Comparison of ENCODE assay signal across 1 cellular context in the genomic region with DNA sequence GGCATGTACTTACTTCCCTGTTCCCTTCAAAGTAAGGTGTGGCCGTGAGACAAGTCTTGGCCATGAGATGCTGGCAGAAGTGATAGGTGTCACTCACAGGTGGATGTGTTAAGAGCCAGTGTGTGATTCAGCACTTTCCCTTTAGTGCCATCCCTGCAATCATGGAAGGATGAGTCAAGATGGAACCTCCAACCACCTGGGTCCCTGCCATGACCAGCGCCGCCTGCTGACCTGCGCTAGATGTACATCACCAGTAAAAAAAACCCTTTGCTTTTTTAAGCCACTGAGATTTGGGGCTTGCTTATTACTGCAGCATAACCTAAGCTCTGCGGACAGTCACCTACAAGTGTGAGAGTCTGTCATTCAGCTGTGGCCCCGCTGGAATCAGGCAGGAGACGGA.
A peak's percentile ranks its signal among the peaks of the same experiment; 100 is the strongest.
TF ChIP-seq lines count a peak whose summit lies in the region.

No MANE protein-coding gene starts in this region.

TF ChIP-seq in HepG2, 621 proteins besides CTCF, POLR2A, EP300 and RAD21 (continued from another document):
- TF ChIP-seq SSRP1 (CRISPR knock-in tag; IDR thresholded peaks at IDR 0.05) = peak; percentile 43; the same call in 1 of the 2 replicates
- TF ChIP-seq ZNF12 (CRISPR knock-in tag; IDR thresholded peaks at IDR 0.05) = peak; percentile 95
- TF ChIP-seq, protein P1, sequence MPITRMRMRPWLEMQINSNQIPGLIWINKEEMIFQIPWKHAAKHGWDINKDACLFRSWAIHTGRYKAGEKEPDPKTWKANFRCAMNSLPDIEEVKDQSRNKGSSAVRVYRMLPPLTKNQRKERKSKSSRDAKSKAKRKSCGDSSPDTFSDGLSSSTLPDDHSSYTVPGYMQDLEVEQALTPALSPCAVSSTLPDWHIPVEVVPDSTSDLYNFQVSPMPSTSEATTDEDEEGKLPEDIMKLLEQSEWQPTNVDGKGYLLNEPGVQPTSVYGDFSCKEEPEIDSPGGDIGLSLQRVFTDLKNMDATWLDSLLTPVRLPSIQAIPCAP (CRISPR knock-in tag; IDR thresholded peaks at IDR 0.05; ENCODE audit: low read depth) = no peak
- peak; percentile 13; the same call in 1 of the 2 replicates for TF ChIP-seq POLR2AphosphoS5 (IDR thresholded peaks at IDR 0.05; ENCODE audit: low read depth, low read length)
- peak; percentile 42 for TF ChIP-seq STAG1 (CRISPR knock-in tag; IDR thresholded peaks at IDR 0.05)
- TF ChIP-seq NFKBIZ (CRISPR knock-in tag; IDR thresholded peaks at IDR 0.05) = no peak
- TF ChIP-seq, protein P2, sequence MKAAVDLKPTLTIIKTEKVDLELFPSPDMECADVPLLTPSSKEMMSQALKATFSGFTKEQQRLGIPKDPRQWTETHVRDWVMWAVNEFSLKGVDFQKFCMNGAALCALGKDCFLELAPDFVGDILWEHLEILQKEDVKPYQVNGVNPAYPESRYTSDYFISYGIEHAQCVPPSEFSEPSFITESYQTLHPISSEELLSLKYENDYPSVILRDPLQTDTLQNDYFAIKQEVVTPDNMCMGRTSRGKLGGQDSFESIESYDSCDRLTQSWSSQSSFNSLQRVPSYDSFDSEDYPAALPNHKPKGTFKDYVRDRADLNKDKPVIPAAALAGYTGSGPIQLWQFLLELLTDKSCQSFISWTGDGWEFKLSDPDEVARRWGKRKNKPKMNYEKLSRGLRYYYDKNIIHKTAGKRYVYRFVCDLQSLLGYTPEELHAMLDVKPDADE (CRISPR knock-in tag; IDR thresholded peaks at IDR 0.05) = no peak
- TF ChIP-seq NKX3-1 (CRISPR knock-in tag; IDR thresholded peaks at IDR 0.05) = no peak
- TF ChIP-seq, protein P3, sequence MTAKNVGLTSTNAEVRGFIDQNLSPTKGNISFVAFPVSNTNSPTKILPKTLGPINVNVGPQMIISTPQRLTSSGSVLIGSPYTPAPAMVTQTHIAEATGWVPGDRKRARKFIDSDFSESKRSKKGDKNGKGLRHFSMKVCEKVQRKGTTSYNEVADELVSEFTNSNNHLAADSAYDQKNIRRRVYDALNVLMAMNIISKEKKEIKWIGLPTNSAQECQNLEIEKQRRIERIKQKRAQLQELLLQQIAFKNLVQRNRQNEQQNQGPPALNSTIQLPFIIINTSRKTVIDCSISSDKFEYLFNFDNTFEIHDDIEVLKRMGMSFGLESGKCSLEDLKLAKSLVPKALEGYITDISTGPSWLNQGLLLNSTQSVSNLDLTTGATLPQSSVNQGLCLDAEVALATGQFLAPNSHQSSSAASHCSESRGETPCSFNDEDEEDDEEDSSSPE (CRISPR knock-in tag; IDR thresholded peaks at IDR 0.05) = no peak
- 0 out of 2 replicates have a peak, but pooled peaks have one; percentile 20 for TF ChIP-seq POLR2G (IDR thresholded peaks at IDR 0.05; ENCODE audit: low read depth, low read length)
- peak; percentile 24; the same call in 1 of the 2 replicates for TF ChIP-seq SMC3 (IDR thresholded peaks at IDR 0.05; ENCODE audit: low read length)
- TF ChIP-seq SCMH1 (CRISPR knock-in tag; IDR thresholded peaks at IDR 0.05; ENCODE audit: borderline replicate concordance) = no peak
- TF ChIP-seq ZNF713 (CRISPR knock-in tag; IDR thresholded peaks at IDR 0.05) = 0 out of 2 replicates have a peak, but pooled peaks have one; percentile 39
- TF ChIP-seq YEATS4 (CRISPR knock-in tag; IDR thresholded peaks at IDR 0.05; ENCODE audit: borderline replicate concordance) = no peak
TF ChIP-seq in HepG2: peak in this region for 8.
